In the genomic region with DNA sequence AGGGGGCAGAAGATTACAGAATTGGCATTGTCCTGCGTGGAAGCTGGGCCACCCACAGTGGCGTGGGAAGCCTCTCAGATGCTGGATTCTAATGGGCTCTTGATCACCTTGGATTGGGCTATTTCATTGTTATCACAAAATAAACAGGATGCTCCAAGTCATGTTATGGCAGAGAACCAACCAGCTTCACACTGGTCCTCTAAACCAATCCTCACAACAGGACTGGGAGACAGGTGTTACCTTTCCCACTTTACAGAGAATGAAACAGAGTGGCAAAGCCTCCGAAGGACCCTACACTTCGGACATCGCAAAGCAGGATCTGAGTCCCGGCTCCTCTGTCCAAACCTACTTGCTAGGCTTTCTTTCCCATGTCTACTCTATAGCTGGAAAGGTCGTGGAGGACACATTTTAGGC, we compare ENCODE assay signal across 8 cellular contexts. TPM values are rescaled to one million over a fixed set of nuclear protein-coding genes. Genes with fewer than 3 reads are reported as not detected.
A peak's percentile ranks its signal among the peaks of the same experiment; 100 is the strongest.
DNase-seq lines count a peak whose midpoint lies in the region; ATAC-seq, FAIRE-seq and TF ChIP-seq lines count a peak whose summit lies in the region.

No MANE protein-coding gene starts in this region.

- no peak for ATAC-seq in stimulated activated naive CD8-positive, alpha-beta T cell treated with anti-CD3 and anti-CD28 coated beads, Interleukin-15, Interleukin-2, amounts not matched to agents 100 U/mL and 50 U/mL, for 24 hours
- peak; percentile 58 for ATAC-seq in body of pancreas

- no peaks in the 10 kb centered on the region for H3K9me3 ChIP-seq in body of pancreas

- DNase-seq in stimulated activated naive CD8-positive, alpha-beta T cell treated with anti-CD3 and anti-CD28 coated beads, Interleukin-15, Interleukin-2, amounts not matched to agents 100 U/mL and 50 U/mL, for 24 hours: no peak
- peak in 3 of 4 donors; percentile 60 to 78 (median 71) for DNase-seq in body of pancreas
- DNase-seq in lower leg skin (ENCODE audit: low spot score in 2 of 2): no peak
- DNase-seq in urothelium cell line (ENCODE audit: low spot score): peak; percentile 20
- no peak for DNase-seq in D721Med (ENCODE audit: insufficient read length, low spot score)
- DNase-seq in RCC 7860 (ENCODE audit: low spot score): no peak
- DNase-seq in stimulated activated CD4-positive, alpha-beta T cell treated with anti-CD3 and anti-CD28 coated beads, Interleukin-4, amount 100 ng/mL, for 1 hour: no peak

- intact Hi-C loops in body of pancreas (cut with DNase I) (no loop called here), lower leg skin (cut with DNase I; ENCODE audit: low total_unique reads) (no loop called here)

- peak overlapping the region; percentile 72 to 89 (median 83) for H3K27ac ChIP-seq in body of pancreas

- no peaks in the 10 kb centered on the region for H3K27me3 Mint-ChIP-seq in stimulated activated naive CD8-positive, alpha-beta T cell treated with anti-CD3 and anti-CD28 coated beads, Interleukin-15, Interleukin-2, amounts not matched to agents 100 ng/mL and 50 ng/mL, for 24 hours

- TF ChIP-seq CTCF in body of pancreas (IDR thresholded peaks at IDR 0.05): no peak
- TF ChIP-seq CTCF in lower leg skin (IDR thresholded peaks at IDR 0.05): no peak
- no peak for TF ChIP-seq CTCF in D721Med (IDR thresholded peaks at IDR 0.05; ENCODE audit: insufficient read depth, missing control alignments)

- H3K9me3 Mint-ChIP-seq in stimulated activated naive CD8-positive, alpha-beta T cell treated with anti-CD3 and anti-CD28 coated beads, Interleukin-15, Interleukin-2, amounts not matched to agents 100 ng/mL and 50 ng/mL, for 24 hours: no peaks in the 10 kb centered on the region

- peaks cover 49% of the 10 kb centered on the region for H3K4me1 ChIP-seq in body of pancreas

- no peaks in the 10 kb centered on the region for H3K36me3 Mint-ChIP-seq in stimulated activated naive CD8-positive, alpha-beta T cell treated with anti-CD3 and anti-CD28 coated beads, Interleukin-15, Interleukin-2, amounts not matched to agents 100 ng/mL and 50 ng/mL, for 24 hours (ENCODE audit: low read depth)

- TF ChIP-seq POLR2A in body of pancreas (IDR thresholded peaks at IDR 0.05): no peak
- no peak for TF ChIP-seq POLR2A in lower leg skin (IDR thresholded peaks at IDR 0.05)

- H3K4me3 ChIP-seq in body of pancreas (peak overlapping the region; percentile 50 to 74), lower leg skin (ENCODE audit: low read depth, poor library complexity, severe bottlenecking) (peak overlapping the region; percentile 68)

- peak overlapping the region; percentile 71 for H3K27ac Mint-ChIP-seq in stimulated activated naive CD8-positive, alpha-beta T cell treated with anti-CD3 and anti-CD28 coated beads, Interleukin-15, Interleukin-2, amounts not matched to agents 100 ng/mL and 50 ng/mL, for 24 hours

- H3K36me3 ChIP-seq in body of pancreas (replicated peaks in 1 of 2; ENCODE audit: insufficient read depth in 1 of 2, low read depth in 2 of 2): no peaks in the 10 kb centered on the region

- H3K27me3 ChIP-seq in body of pancreas: no peaks in the 10 kb centered on the region

- H3K4me1 Mint-ChIP-seq in stimulated activated naive CD8-positive, alpha-beta T cell treated with anti-CD3 and anti-CD28 coated beads, Interleukin-15, Interleukin-2, amounts not matched to agents 100 ng/mL and 50 ng/mL, for 24 hours (ENCODE audit: low read depth): peaks cover 51% of the 10 kb centered on the region

- WGBS in body of pancreas, 2 donors: 8% methylated on average over 7 of the region's 7 CpGs
- 27 to 30% methylated on average over 7 of the region's 7 CpGs for WGBS in lower leg skin, 2 donors

- peak overlapping the region; percentile 96 for H3K4me3 Mint-ChIP-seq in stimulated activated naive CD8-positive, alpha-beta T cell treated with anti-CD3 and anti-CD28 coated beads, Interleukin-15, Interleukin-2, amounts not matched to agents 100 ng/mL and 50 ng/mL, for 24 hours

- no peak for FAIRE-seq in urothelium cell line (lab: Jason Lieb, UNC)
- no peak for FAIRE-seq in D721Med (lab: Jason Lieb, UNC)
- FAIRE-seq in RCC 7860 (lab: Jason Lieb, UNC): no peak

RNA-seq across cellular contexts. Expression of a gene that starts 0.4 kb away (rescaled TPM):
- 10 to 100 TPM; 40.2 to 51.6 TPM for total RNA-seq in body of pancreas
- total RNA-seq in lower leg skin: 10 to 100 TPM in 2 of 4 donors, 1 to 10 TPM in 2; 6.2 to 17.6 (median 9.2) TPM

RNA-seq across cellular contexts. Expression of a gene that starts 19.3 kb away (rescaled TPM):
- total RNA-seq in body of pancreas (10 to 100 TPM; 30.6 to 49.4 TPM), lower leg skin (10 to 100 TPM; 50.1 to 73.1 (median 57.5) TPM)

Comparison
In these comparisons a context has a peak if more than half of its experiments do, and no peak if none do; other contexts are left out.
1. DNase-seq: peak in body of pancreas (3 of 4) and urothelium cell line (single experiment); none in stimulated activated naive CD8-positive, alpha-beta T cell treated with anti-CD3 and anti-CD28 coated beads, Interleukin-15, Interleukin-2, amounts not matched to agents 100 U/mL and 50 U/mL, for 24 hours (single experiment), lower leg skin (0 of 2), D721Med (single experiment), RCC 7860 (single experiment) and stimulated activated CD4-positive, alpha-beta T cell treated with anti-CD3 and anti-CD28 coated beads, Interleukin-4, amount 100 ng/mL, for 1 hour (single experiment).